13 cellular contexts compared by ENCODE assay signal in genomic region chr6:144279484-144280150, GRCh38. TPM values are rescaled to one million over a fixed set of nuclear protein-coding genes. Genes with fewer than 3 reads are reported as not detected.
DNase-seq lines count a peak whose midpoint lies in the region; ATAC-seq and TF ChIP-seq lines count a peak whose summit lies in the region.
"Had no signal": no experiment of that assay in that cellular context is flagged by ENCODE, and none has a peak within 500 bp of the region (broad histone marks: within the 10 kb centered on the region; RNA-seq: fewer than 3 reads in every experiment).

No MANE protein-coding gene starts in this region.

- H3K9ac ChIP-seq in SK-N-SH (no peak overlapping the region), HUES64 (ENCODE audit: low read depth, low read length) (no peak overlapping the region), H9 (ENCODE audit: extremely low read depth, insufficient read length, low read length) (no peak overlapping the region)
- H3K9ac ChIP-seq: BLaER1 treated with 17β-estradiol and CSF1 and Interleukin-3, amounts not matched to agents 10 nM and 100 nM had no signal

- peaks cover 3% of the 10 kb centered on the region; the same call in 1 of the 2 replicates for H3K27me3 Mint-ChIP-seq in H9 (ENCODE audit: low read depth)

- no peak overlapping the region for H3T11ph ChIP-seq in H9 (ENCODE audit: low read length)

- H3K4me3 Mint-ChIP-seq in H9: no peak overlapping the region
- H3K4me3 Mint-ChIP-seq: CD4-positive, CD25-positive, alpha-beta regulatory T cell had no signal

- no peak for ATAC-seq in SK-N-SH treated with all-trans-retinoic acid at 6 μM for 48 hours

- H3K27ac ChIP-seq in SK-N-SH (ENCODE audit: low read depth in 2 of 2, low read length in 1 of 2) (no peak overlapping the region), HUES64 (ENCODE audit: low read depth, low read length) (peak overlapping the region; percentile 25; the same call in 1 of the 2 replicates), H9 (ENCODE audit: insufficient read length, low read depth, low read length) (no peak overlapping the region)
- H3K27ac ChIP-seq: BLaER1 treated with 17β-estradiol and CSF1 and Interleukin-3, amounts not matched to agents 10 nM and 100 nM had no signal

- H2BK15ac ChIP-seq in H9 (ENCODE audit: low read depth, low read length): no peak overlapping the region

- DNase-seq in SK-N-SH (no peak), SW480 (ENCODE audit: low spot score) (peak; percentile 46), iPS-NIHi11 (ENCODE audit: low spot score) (peak; percentile 41), H9 (no peak), AG08396 (ENCODE audit: low spot score) (no peak)
- DNase-seq in effector CD8-positive, alpha-beta T cell (lab: John Stamatoyannopoulos, UW): no peak
- DNase-seq: 8988T; CD4-positive, CD25-positive, alpha-beta regulatory T cell; DMS53; GF-D8 had no signal

- H3K4me1 Mint-ChIP-seq in H9: peaks cover 32 to 35% of the 10 kb centered on the region in 2 experiments

- H4K5ac ChIP-seq in H9 (ENCODE audit: insufficient read length, low read depth, low read length): no peak overlapping the region

- no peaks in the 10 kb centered on the region for H3K79me2 ChIP-seq in SK-N-SH (ENCODE audit: insufficient read depth)
- H3K79me2 ChIP-seq in H9 (ENCODE audit: insufficient read depth, low read length): no peaks in the 10 kb centered on the region

- H3F3A ChIP-seq in SK-N-SH (replicated peaks; ENCODE audit: insufficient read depth): no peaks in the 10 kb centered on the region

- H2BK20ac ChIP-seq in H9 (ENCODE audit: low read depth, low read length, poor library complexity, severe bottlenecking): no peak overlapping the region

- no peaks in the 10 kb centered on the region for H3K79me1 ChIP-seq in H9 (ENCODE audit: insufficient read depth, low read depth, low read length, poor library complexity, severe bottlenecking)

- H3K9me3 ChIP-seq in SK-N-SH (no peaks in the 10 kb centered on the region), HUES64 (ENCODE audit: insufficient read depth, low read depth, low read length) (no peaks in the 10 kb centered on the region), H9 (ENCODE audit: control insufficient read depth, low read depth, low read length) (no peaks in the 10 kb centered on the region)
- H3K9me3 ChIP-seq: BLaER1 treated with 17β-estradiol and CSF1 and Interleukin-3, amounts not matched to agents 10 nM and 100 nM had no signal

- peaks cover 4% of the 10 kb centered on the region for H3K23me2 ChIP-seq in H9 (ENCODE audit: insufficient read length, low read depth, low read length, poor library complexity, severe bottlenecking)

- H4K20me1 ChIP-seq in SK-N-SH (ENCODE audit: insufficient read depth) (no peaks in the 10 kb centered on the region), H9 (ENCODE audit: control insufficient read depth, insufficient read depth, insufficient read length) (no peaks in the 10 kb centered on the region)

- H2AFZ ChIP-seq in SK-N-SH (ENCODE audit: low read depth) (no peak overlapping the region), H9 (ENCODE audit: low read length) (no peak overlapping the region)

- no peak overlapping the region for H3K4ac ChIP-seq in H9 (ENCODE audit: low read depth, low read length)

- H3K23ac ChIP-seq in H9 (ENCODE audit: insufficient read length, low read depth, low read length): no peak overlapping the region

- H4K8ac ChIP-seq in H9 (replicated peaks; ENCODE audit: insufficient read length, low read depth, low read length): no peak overlapping the region

- WGBS in SK-N-SH (ENCODE audit: low lambda C conversion rate): 23% methylated on average over 2 of the region's 2 CpGs
- WGBS in HUES64: 88% methylated on average over 2 of the region's 2 CpGs
- WGBS in H9 (ENCODE audit: extremely low coverage, insufficient read length, low lambda C conversion rate): no CpG with 5 or more reads among the region's 2 CpGs

- TF ChIP-seq RAD21 in SK-N-SH (IDR thresholded peaks at IDR 0.05; ENCODE audit: low read length): no peak

- no peak overlapping the region for H3K18ac ChIP-seq in H9 (ENCODE audit: insufficient read length, low read depth, low read length)

- H3K27ac Mint-ChIP-seq in H9: no peak overlapping the region
- H3K27ac Mint-ChIP-seq: CD4-positive, CD25-positive, alpha-beta regulatory T cell had no signal

- H2BK5ac ChIP-seq in H9 (ENCODE audit: insufficient read length, low read length): no peak overlapping the region

- H3K9me2 ChIP-seq in SK-N-SH: no peaks in the 10 kb centered on the region

- CTCF ChIA-PET in SK-N-SH (lab: Yijun Ruan, JAX): no interaction called here

- H3K14ac ChIP-seq in H9 (ENCODE audit: insufficient read depth, low read length): no peak overlapping the region

- H2BK120ac ChIP-seq in H9 (ENCODE audit: low read depth, low read length, poor library complexity, severe bottlenecking): no peak overlapping the region

- no peaks in the 10 kb centered on the region for H3K36me3 ChIP-seq in SK-N-SH (replicated peaks in 1 of 2; ENCODE audit: control insufficient read depth in 1 of 2, insufficient read depth in 2 of 2, low read length in 1 of 2)
- H3K36me3 ChIP-seq in HUES64 (ENCODE audit: insufficient read depth, low read length): no peaks in the 10 kb centered on the region
- H3K36me3 ChIP-seq: BLaER1 treated with 17β-estradiol and CSF1 and Interleukin-3, amounts not matched to agents 10 nM and 100 nM had no signal

- H2BK12ac ChIP-seq in H9 (ENCODE audit: insufficient read length, low read depth, low read length): no peak overlapping the region

- H3K4me1 ChIP-seq in SK-N-SH (ENCODE audit: control insufficient read depth in 1 of 2, insufficient read depth in 2 of 2, low read depth in 1 of 2, low read length in 1 of 2): no peaks in the 10 kb centered on the region
- peaks cover 23% of the 10 kb centered on the region for H3K4me1 ChIP-seq in HUES64 (ENCODE audit: insufficient read depth, low read length)
- peaks cover 13% of the 10 kb centered on the region for H3K4me1 ChIP-seq in H9 (ENCODE audit: insufficient read depth, low read length)

- TF ChIP-seq CTCF in SK-N-SH (IDR thresholded peaks at IDR 0.05) (no peak), H9 (conservative IDR thresholded peaks at IDR 0.05) (no peak)

- H3K4me3 ChIP-seq in SK-N-SH (ENCODE audit: low read depth in 2 of 2, low read length in 1 of 2): no peak overlapping the region
- no peak overlapping the region for H3K4me3 ChIP-seq in HUES64 (ENCODE audit: low read length)
- H3K4me3 ChIP-seq: BLaER1 treated with 17β-estradiol and CSF1 and Interleukin-3, amounts not matched to agents 10 nM and 100 nM had no signal

- no peak overlapping the region for H2AK5ac ChIP-seq in H9 (ENCODE audit: insufficient read length, low read length)

- H3K56ac ChIP-seq in H9 (ENCODE audit: insufficient read length, low read depth, low read length): no peak overlapping the region

- POLR2A ChIA-PET in SK-N-SH (lab: Yijun Ruan, JAX): no interaction called here

- TF ChIP-seq EP300 in SK-N-SH (IDR thresholded peaks at IDR 0.05; ENCODE audit: borderline replicate concordance in 1 of 2, low read depth in 1 of 2, low read length in 1 of 2): no peak

- no peak overlapping the region for H4K91ac ChIP-seq in H9 (ENCODE audit: insufficient read length, low read depth, low read length)

- H3K36me3 Mint-ChIP-seq in H9 (ENCODE audit: insufficient read depth in 1 of 3, low read depth in 3 of 3): peaks cover 0 to 4% (median 1%) of the 10 kb centered on the region in 3 experiments; a peak in 2 of 7 replicates
- H3K36me3 Mint-ChIP-seq: CD4-positive, CD25-positive, alpha-beta regulatory T cell had no signal

- H3K4me2 ChIP-seq in SK-N-SH: no peak overlapping the region
- no peak overlapping the region for H3K4me2 ChIP-seq in H9 (ENCODE audit: insufficient read depth, insufficient read length, low read length)
- H3K4me2 ChIP-seq: BLaER1 treated with 17β-estradiol and CSF1 and Interleukin-3, amounts not matched to agents 10 nM and 100 nM had no signal

- H3K9me3 Mint-ChIP-seq in H9: no peaks in the 10 kb centered on the region; a peak in 2 of 5 replicates

- H3K27me3 ChIP-seq in SK-N-SH (ENCODE audit: insufficient read depth) (peaks cover 5% of the 10 kb centered on the region; the same call in 1 of the 2 replicates), HUES64 (ENCODE audit: insufficient read depth, low read length) (no peaks in the 10 kb centered on the region; the same call in 1 of the 2 replicates), H9 (ENCODE audit: insufficient read depth, low read length) (no peaks in the 10 kb centered on the region)

TF ChIP-seq in SK-N-SH, 30 proteins besides CTCF, POLR2A, EP300 and RAD21:
- 0 out of 2 replicates have a peak, but pooled peaks have one; percentile 12 for TF ChIP-seq PBX3 (IDR thresholded peaks at IDR 0.05)
- no peak for TF ChIP-seq SMC3 (IDR thresholded peaks at IDR 0.05; ENCODE audit: low read depth, low read length)

TF ChIP-seq in SK-N-SH treated with all-trans-retinoic acid at 6 μM for 48 hours, 23 proteins besides CTCF, POLR2A, EP300 and RAD21:
- no peak for TF ChIP-seq ZFP30 (CRISPR knock-in tag; IDR thresholded peaks at IDR 0.05)
- no peak for TF ChIP-seq OSR1 (CRISPR knock-in tag; IDR thresholded peaks at IDR 0.05)
TF ChIP-seq in SK-N-SH treated with all-trans-retinoic acid at 6 μM for 48 hours: peak in this region for 0.

RNA-seq across cellular contexts. Expression of gene UTRN, which starts 5.5 kb away (rescaled TPM):
- 6.8 and 8.7 TPM in 2 replicates for polyA plus RNA-seq in SK-N-SH (2012; rRNA removed)
- polyA plus RNA-seq in SK-N-SH (2012; cell fraction: cytosol; rRNA removed): 10.1 and 10.3 TPM in 2 replicates
- 9.0 and 18.6 TPM in 2 replicates for polyA plus RNA-seq in SK-N-SH (2012; cell fraction: nucleus; rRNA removed)
- 19.5 TPM for polyA plus RNA-seq in HUES64 (2013, experiment 1 of 2)
- 25.1 TPM for polyA plus RNA-seq in HUES64 (2013, experiment 2 of 2)
- 79.7 and 82.3 TPM in 2 replicates for total RNA-seq in H9 (2021)

Comparison
In these comparisons a context has a peak if more than half of its experiments do, and no peak if none do; other contexts are left out.
1. DNase-seq: peak in SW480 (single experiment) and iPS-NIHi11 (single experiment); none in SK-N-SH (single experiment), H9 (single experiment), AG08396 (single experiment) and effector CD8-positive, alpha-beta T cell (single experiment).